ENCODE assay signal across 12 cellular contexts in genomic region chr19:1360126-1360817, GRCh38. TPM values are rescaled to one million over a fixed set of nuclear protein-coding genes. Genes with fewer than 3 reads are reported as not detected.
DNase-seq lines count a peak whose midpoint lies in the region; ATAC-seq and TF ChIP-seq lines count a peak whose summit lies in the region.
"Had no signal": no experiment of that assay in that cellular context is flagged by ENCODE, and none has a peak within 500 bp of the region (broad histone marks: within the 10 kb centered on the region; RNA-seq: fewer than 3 reads in every experiment).

No MANE protein-coding gene starts in this region.

- H3K27me3 ChIP-seq in HL-60 (ENCODE audit: insufficient read depth, poor library complexity, severe bottlenecking) (no peaks in the 10 kb centered on the region), breast epithelium (no peaks in the 10 kb centered on the region), suprapubic skin (no peaks in the 10 kb centered on the region)

- CTCF ChIA-PET in activated CD8-positive, alpha-beta memory T cell treated with anti-CD3 and anti-CD28 coated beads, Interleukin-2, amount 10 ng/mL, durations not matched to agents 7 days and 5 days (lab: Charles Lee), result no interaction called here

- H3K27ac Mint-ChIP-seq in activated CD8-positive, alpha-beta memory T cell treated with anti-CD3 and anti-CD28 coated beads, Interleukin-2, amount 10 ng/mL, durations not matched to agents 7 days and 5 days, result no peak overlapping the region

- TF ChIP-seq POLR2A in breast epithelium (IDR thresholded peaks at IDR 0.05) (no peak), suprapubic skin (IDR thresholded peaks at IDR 0.05) (no peak)

- no peak for TF ChIP-seq CTCF in HL-60 (IDR thresholded peaks at IDR 0.05; ENCODE audit: insufficient read depth, low read length)
- TF ChIP-seq CTCF in breast epithelium (IDR thresholded peaks at IDR 0.05), result no peak
- TF ChIP-seq CTCF in suprapubic skin (IDR thresholded peaks at IDR 0.05), result no peak

- DNase-seq in HL-60 (ENCODE audit: low read depth in 1 of 2, low spot score in 1 of 2) (no peak), breast epithelium (ENCODE audit: low spot score in 2 of 2) (no peak), suprapubic skin (ENCODE audit: low spot score in 2 of 2) (no peak), SW 1271 (lab: John Stamatoyannopoulos, UW) (no peak), iPS-NIHi11 (ENCODE audit: low spot score) (no peak), NCI-H226 (no peak)
- DNase-seq in activated CD8-positive, alpha-beta memory T cell treated with anti-CD3 and anti-CD28 coated beads, Interleukin-2, amount 10 ng/mL, durations not matched to agents 7 days and 5 days, result no peak
- DNase-seq: Calu3, NCI-H1417 treated with DMSO at 0.1 percent for 48 hours, small intestine, T-helper 1 cell had no signal

- peaks cover 8 to 16% of the 10 kb centered on the region in 2 donors for H3K4me1 ChIP-seq in breast epithelium
- H3K4me1 ChIP-seq in mesodermal cell (ENCODE audit: control insufficient read depth, insufficient read depth, low read length, poor library complexity, severe bottlenecking), result peaks cover 11% of the 10 kb centered on the region
- peaks cover 39% of the 10 kb centered on the region for H3K4me1 ChIP-seq in suprapubic skin

- H3K36me3 Mint-ChIP-seq in activated CD8-positive, alpha-beta memory T cell treated with anti-CD3 and anti-CD28 coated beads, Interleukin-2, amount 10 ng/mL, durations not matched to agents 7 days and 5 days, result peaks cover 21% of the 10 kb centered on the region

- H3K36me3 ChIP-seq in breast epithelium, result no peaks in the 10 kb centered on the region
- peaks cover 88% of the 10 kb centered on the region for H3K36me3 ChIP-seq in mesodermal cell (ENCODE audit: control insufficient read depth, insufficient read depth, low read length)
- H3K36me3 ChIP-seq in suprapubic skin, result peaks cover 33% of the 10 kb centered on the region

- no peaks in the 10 kb centered on the region for H3K9me3 Mint-ChIP-seq in activated CD8-positive, alpha-beta memory T cell treated with anti-CD3 and anti-CD28 coated beads, Interleukin-2, amount 10 ng/mL, durations not matched to agents 7 days and 5 days (ENCODE audit: low read depth)

- no peaks in the 10 kb centered on the region for H3K27me3 Mint-ChIP-seq in activated CD8-positive, alpha-beta memory T cell treated with anti-CD3 and anti-CD28 coated beads, Interleukin-2, amount 10 ng/mL, durations not matched to agents 7 days and 5 days

- no peaks in the 10 kb centered on the region for H3K9me3 ChIP-seq in breast epithelium
- H3K9me3 ChIP-seq in mesodermal cell (ENCODE audit: control insufficient read depth, low read length), result no peaks in the 10 kb centered on the region
- no peaks in the 10 kb centered on the region for H3K9me3 ChIP-seq in suprapubic skin

- WGBS in mesodermal cell (ENCODE audit: insufficient coverage in 2 of 2), 2 experiments, result 91 to 93% methylated on average over 29 to 30 of the region's 30 CpGs
- WGBS in suprapubic skin, result 79% methylated on average over 23 of the region's 30 CpGs

- peaks cover 44% of the 10 kb centered on the region for H3K4me1 Mint-ChIP-seq in activated CD8-positive, alpha-beta memory T cell treated with anti-CD3 and anti-CD28 coated beads, Interleukin-2, amount 10 ng/mL, durations not matched to agents 7 days and 5 days

- no peak overlapping the region for H3K4me3 Mint-ChIP-seq in activated CD8-positive, alpha-beta memory T cell treated with anti-CD3 and anti-CD28 coated beads, Interleukin-2, amount 10 ng/mL, durations not matched to agents 7 days and 5 days

- ATAC-seq in activated CD8-positive, alpha-beta memory T cell treated with anti-CD3 and anti-CD28 coated beads, Interleukin-2, amount 10 ng/mL, durations not matched to agents 7 days and 5 days, result no peak

- TF ChIP-seq EP300 in suprapubic skin (IDR thresholded peaks at IDR 0.05), result no peak

- intact Hi-C loops in breast epithelium (cut with DNase I; ENCODE audit: low total_unique reads), result no loop called here

- H3K4me3 ChIP-seq in HL-60 (replicated peaks; ENCODE audit: insufficient read depth, low read length) (no peak overlapping the region; the same call in 1 of the 2 replicates), breast epithelium (peak overlapping the region; percentile 23 to 53 (median 41)), mesodermal cell (ENCODE audit: extremely low read depth, insufficient read depth, low read length, poor library complexity, severe bottlenecking) (no peak overlapping the region), suprapubic skin (peak overlapping the region; percentile 33)

- H3K27ac ChIP-seq in HL-60 (replicated peaks) (peak overlapping the region; percentile 64), breast epithelium (peak overlapping the region; percentile 65 to 77), mesodermal cell (ENCODE audit: low read depth, low read length, severe bottlenecking) (peak overlapping the region; percentile 5), suprapubic skin (peak overlapping the region; percentile 59)

RNA-seq across cellular contexts. Expression of gene NDUFS7, which starts 23.4 kb away (rescaled TPM):
- total RNA-seq in breast epithelium (100 to 1,000 TPM in 1 of 3 donors, 10 to 100 TPM in 2; 67.5 to 122 (median 67.5) TPM), suprapubic skin (100 to 1,000 TPM in 2 of 4 donors, 10 to 100 TPM in 2; 66.8 to 154 (median 97.5) TPM)
- polyA plus RNA-seq in mesodermal cell (2013, experiment 1 of 2), result 83.3 TPM
- polyA plus RNA-seq in mesodermal cell (2013, experiment 2 of 2), result 74.8 TPM
- total RNA-seq in activated CD8-positive, alpha-beta memory T cell treated with anti-CD3 and anti-CD28 coated beads, Interleukin-2, amount 10 ng/mL, durations not matched to agents 7 days and 5 days, result 100 to 1,000 TPM; 124 to 135 TPM

RNA-seq across cellular contexts. Expression of gene GAMT, which starts 41.1 kb away (rescaled TPM):
- total RNA-seq in breast epithelium (10 to 100 TPM; 23.6 to 40.0 (median 30.3) TPM), suprapubic skin (10 to 100 TPM; 27.8 to 40.3 (median 34.0) TPM)
- polyA plus RNA-seq in mesodermal cell (2013, experiment 1 of 2), result 33.7 TPM
- 34.8 TPM for polyA plus RNA-seq in mesodermal cell (2013, experiment 2 of 2)
- total RNA-seq in activated CD8-positive, alpha-beta memory T cell treated with anti-CD3 and anti-CD28 coated beads, Interleukin-2, amount 10 ng/mL, durations not matched to agents 7 days and 5 days, result 10 to 100 TPM; 19.3 to 20.4 TPM

RNA-seq across cellular contexts. Expression of gene DAZAP1, which starts 47.1 kb away (rescaled TPM):
- total RNA-seq in breast epithelium, result 10 to 100 TPM; 35.8 to 50.9 (median 48.8) TPM
- 109 TPM for polyA plus RNA-seq in mesodermal cell (2013, experiment 1 of 2)
- 96.2 TPM for polyA plus RNA-seq in mesodermal cell (2013, experiment 2 of 2)
- 10 to 100 TPM; 41.5 to 75.4 (median 49.2) TPM for total RNA-seq in suprapubic skin
- total RNA-seq in activated CD8-positive, alpha-beta memory T cell treated with anti-CD3 and anti-CD28 coated beads, Interleukin-2, amount 10 ng/mL, durations not matched to agents 7 days and 5 days, result 100 to 1,000 TPM; 275 to 283 TPM

Comparison
In these comparisons a context has a peak if more than half of its experiments do, and no peak if none do; other contexts are left out.
1. H3K27ac ChIP-seq: peak in every context shown above with its lines; median percentile 71 in breast epithelium; 64 in HL-60; 59 in suprapubic skin; 5 in mesodermal cell.
2. H3K4me3 ChIP-seq: peak in breast epithelium (3 of 3) and suprapubic skin (single experiment); none in HL-60 (single experiment) and mesodermal cell (single experiment).